Comparison of ENCODE assay signal across 15 cellular contexts in the genomic region with DNA sequence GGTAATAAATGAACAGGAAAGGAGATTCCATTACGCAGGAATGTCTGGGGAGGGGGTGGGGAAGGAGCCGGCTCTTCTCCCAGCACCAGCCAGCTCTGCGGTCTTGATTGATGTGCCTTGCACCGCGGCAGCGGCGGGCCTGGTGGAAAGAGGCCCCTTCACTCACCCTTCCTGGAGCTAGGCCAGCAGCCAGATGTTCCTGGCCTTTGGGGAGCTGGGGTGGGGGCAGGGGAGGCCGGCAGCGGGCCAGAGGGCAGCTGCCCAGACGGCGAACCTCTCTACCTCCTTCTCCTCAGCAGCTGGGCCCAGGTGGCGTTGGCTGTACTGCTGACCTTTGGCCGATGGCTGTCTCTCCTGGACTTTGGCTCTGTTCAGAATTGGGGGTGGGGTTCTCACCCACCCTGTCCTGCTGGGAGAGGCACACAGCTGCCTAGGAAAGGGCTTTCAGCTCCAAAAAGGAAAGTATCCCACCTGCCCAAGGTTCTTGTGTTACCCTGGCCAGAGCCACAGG. TPM values are rescaled to one million over a fixed set of nuclear protein-coding genes. Genes with fewer than 3 reads are reported as not detected.
A peak's percentile ranks its signal among the peaks of the same experiment; 100 is the strongest.
DNase-seq lines count a peak whose midpoint lies in the region; ATAC-seq and TF ChIP-seq lines count a peak whose summit lies in the region.
"Had no signal": no experiment of that assay in that cellular context is flagged by ENCODE, and none has a peak within 500 bp of the region (broad histone marks: within the 10 kb centered on the region; RNA-seq: fewer than 3 reads in every experiment).

No MANE protein-coding gene starts in this region.

- TF ChIP-seq CTCF in brain (conservative IDR thresholded peaks at IDR 0.05), result no peak

- no peaks in the 10 kb centered on the region for H3K9me3 Mint-ChIP-seq in brain
- H3K9me3 Mint-ChIP-seq: activated T-helper 2 cell treated with anti-CD3 and anti-CD28 coated beads, Interferon-gamma antibody, Interleukin-2, Interleukin-4, amounts not matched to agents 10 μg/mL and 5 μg/mL and 100 μg/mL, durations not matched to agents 14 hours and 24 hours and 36 hours; natural killer cell treated with Interleukin-12 subunit alpha and Interleukin-12 subunit beta and Interleukin-15 and Interleukin-18, amount 100 ng/mL, for 72 hours had no signal

- peaks cover 3% of the 10 kb centered on the region for H3K27me3 Mint-ChIP-seq in brain

- no peaks in the 10 kb centered on the region for H3K36me3 Mint-ChIP-seq in brain
- H3K36me3 Mint-ChIP-seq: natural killer cell treated with Interleukin-12 subunit alpha and Interleukin-12 subunit beta and Interleukin-15 and Interleukin-18, amount 100 ng/mL, for 72 hours had no signal

- H3K4me3 Mint-ChIP-seq in brain, result peak overlapping the region in 2 of 5 experiments; percentile 29 to 69
- H3K4me3 Mint-ChIP-seq: natural killer cell treated with Interleukin-12 subunit alpha and Interleukin-12 subunit beta and Interleukin-15 and Interleukin-18, amount 100 ng/mL, for 72 hours had no signal

- peak; percentile 70 for DNase-seq in HT-29 (ENCODE audit: low spot score)
- DNase-seq in left lobe of liver (ENCODE audit: low spot score), result peak; percentile 86
- peak; percentile 63 for DNase-seq in sciatic nerve (ENCODE audit: low spot score)
- no peak for DNase-seq in medulla oblongata (ENCODE audit: extremely low spot score)
- no peak for DNase-seq in cortex of kidney (lab: John Stamatoyannopoulos, UW)
- DNase-seq in GF-D8 (lab: John Stamatoyannopoulos, UW), result no peak
- DNase-seq: activated CD4-positive, alpha-beta T cell treated with anti-CD3 and anti-CD28 coated beads for 1 hour; dermis blood vessel endothelial cell; NCI-H2107; stimulated activated CD4-positive, alpha-beta T cell treated with anti-CD3 and anti-CD28 coated beads, Interleukin-4, amount 100 ng/mL, for 4 hours; substantia nigra had no signal

- intact Hi-C loops in sciatic nerve (cut with DNase I), result no loop called here

- H3K27ac Mint-ChIP-seq in brain, result peak overlapping the region in 3 of 5 experiments; percentile 58 to 86 (median 66)
- H3K27ac Mint-ChIP-seq: activated T-helper 2 cell treated with anti-CD3 and anti-CD28 coated beads, Interferon-gamma antibody, Interleukin-2, Interleukin-4, amounts not matched to agents 10 μg/mL and 5 μg/mL and 100 μg/mL, durations not matched to agents 14 hours and 24 hours and 36 hours; natural killer cell treated with Interleukin-12 subunit alpha and Interleukin-12 subunit beta and Interleukin-15 and Interleukin-18, amount 100 ng/mL, for 72 hours had no signal

- peaks cover 35% of the 10 kb centered on the region for H3K4me1 Mint-ChIP-seq in brain

- peak; percentile 80 for ATAC-seq in left lobe of liver
- ATAC-seq in sciatic nerve, result peak; percentile 64
- ATAC-seq in HG03108 (IDR thresholded peaks at IDR 0.05; ENCODE audit: unreplicated experiment), result no peak

RNA-seq across cellular contexts. Expression of a gene that starts 58.1 kb away (rescaled TPM):
- 0.44 and 0.56 TPM in 2 replicates for total RNA-seq in HT-29 (2014; rRNA removed; shearing (Covaris generic))
- polyA plus RNA-seq in brain (ENCODE audit: insufficient read depth, low read depth, low replicate concordance), result 50.7 TPM
- total RNA-seq in left lobe of liver, result 51.7 TPM
- 179 TPM for total RNA-seq in sciatic nerve

Comparison
In these comparisons a context has a peak if more than half of its experiments do, and no peak if none do; other contexts are left out.
1. DNase-seq: peak in HT-29 (single experiment), left lobe of liver (single experiment) and sciatic nerve (single experiment); none in medulla oblongata (single experiment), cortex of kidney (single experiment) and GF-D8 (single experiment).
2. RNA of a gene that starts 58.1 kb away (total RNA-seq): 179 TPM in sciatic nerve (single experiment) and 51.7 TPM in left lobe of liver (single experiment); 0.44 to 0.56 TPM in HT-29; every median in the first group is over 10 times any median in the second.